In the genomic region with DNA sequence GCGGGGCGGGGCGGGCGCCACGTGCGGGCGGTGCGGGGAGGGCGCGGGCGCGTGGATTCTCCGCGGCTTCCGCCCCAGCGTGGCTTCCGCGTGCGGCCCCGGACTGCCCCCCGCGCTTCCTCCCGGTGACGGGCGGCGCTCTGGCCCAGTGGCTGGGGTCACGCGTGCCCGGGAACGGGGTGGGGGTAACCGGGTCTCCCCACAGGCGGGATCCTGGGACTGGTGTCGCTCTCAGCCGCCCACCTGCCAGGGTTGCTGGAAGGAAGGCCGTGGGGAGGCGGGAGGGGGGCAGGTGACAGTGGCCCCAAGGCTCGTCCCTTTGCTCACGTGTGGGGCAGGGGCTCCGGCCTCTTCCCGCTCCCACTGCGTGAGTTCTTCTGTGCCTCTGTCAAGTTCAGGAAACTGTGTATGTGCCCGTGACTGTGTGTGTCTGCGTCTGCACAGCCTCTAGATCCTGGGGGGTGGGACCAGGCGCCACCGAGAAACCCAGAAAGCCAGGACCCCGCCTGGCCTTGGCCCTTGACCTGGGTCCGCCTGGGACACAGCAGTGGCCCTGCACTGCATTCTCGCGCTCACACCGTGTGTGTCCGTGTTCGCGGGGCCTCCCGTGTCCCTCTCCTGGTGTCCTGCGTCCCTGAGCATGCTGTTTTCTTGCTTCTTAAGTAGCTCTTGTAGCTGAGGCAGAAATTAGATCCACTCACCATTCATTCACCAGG, we compare ENCODE assay signal across 8 cellular contexts. TPM values are rescaled to one million over a fixed set of nuclear protein-coding genes. Genes with fewer than 3 reads are reported as not detected.
DNase-seq lines count a peak whose midpoint lies in the region; ATAC-seq and TF ChIP-seq lines count a peak whose summit lies in the region.

No MANE protein-coding gene starts in this region.

- peak; percentile 24 to 27 for ATAC-seq in activated T-cell treated with anti-CD3 and anti-CD28 coated beads, Interleukin-2, amount 50 U/mL, for 4 hours
- no peak for ATAC-seq in HG03108 (IDR thresholded peaks at IDR 0.05; ENCODE audit: unreplicated experiment)

- H3K36me3 Mint-ChIP-seq in activated T-cell treated with anti-CD3 and anti-CD28 coated beads, Interleukin-2, amount 50 U/mL, for 4 hours (ENCODE audit: insufficient read depth), result peaks cover under 1% of the 10 kb centered on the region

- DNase-seq in NCI-H1417 (lab: John Stamatoyannopoulos, UW), result peak; percentile 15 to 54 (median 34)
- no peak for DNase-seq in NCI-H1417 treated with DMSO at 0.1 percent for 48 hours (lab: John Stamatoyannopoulos, UW)
- DNase-seq in activated T-cell treated with anti-CD3 and anti-CD28 coated beads, Interleukin-2, amount 50 U/mL, for 4 hours, result peak; percentile 38
- peak; percentile 44 for DNase-seq in fibroblast of pulmonary artery (ENCODE audit: low read depth)
- DNase-seq in osteoblast (ENCODE audit: insufficient read length, low spot score, missing footprints), result peak; percentile 92
- no peak for DNase-seq in HuH-7 (ENCODE audit: low spot score)

- H2AFZ ChIP-seq in KMS-11 (ENCODE audit: low read depth), result no peak overlapping the region; the same call in 1 of the 2 replicates
- no peak overlapping the region for H2AFZ ChIP-seq in osteoblast (ENCODE audit: low read length)

- TF ChIP-seq CTCF in KMS-11 (conservative IDR thresholded peaks at IDR 0.05; ENCODE audit: low read depth, low read length) (no peak), fibroblast of pulmonary artery (IDR thresholded peaks at IDR 0.05; ENCODE audit: low read length, missing control alignments) (no peak), osteoblast (IDR thresholded peaks at IDR 0.05; ENCODE audit: extremely low read depth, low read depth, low read length) (no peak)

- no peaks in the 10 kb centered on the region; the same call in 1 of the 2 replicates for H3K36me3 ChIP-seq in KMS-11 (ENCODE audit: insufficient read depth)
- H3K36me3 ChIP-seq in osteoblast (ENCODE audit: insufficient read depth, low read length), result no peaks in the 10 kb centered on the region

- peaks cover 5% of the 10 kb centered on the region for H3K27me3 Mint-ChIP-seq in activated T-cell treated with anti-CD3 and anti-CD28 coated beads, Interleukin-2, amount 50 U/mL, for 4 hours (ENCODE audit: low read depth)

- H3K27ac ChIP-seq in KMS-11, result no peak overlapping the region
- H3K27ac ChIP-seq in osteoblast (ENCODE audit: low read depth, low read length), result peak overlapping the region; percentile 95

- peak overlapping the region; percentile 90 for H3K4me3 Mint-ChIP-seq in activated T-cell treated with anti-CD3 and anti-CD28 coated beads, Interleukin-2, amount 50 U/mL, for 4 hours

- H3K9me3 Mint-ChIP-seq in activated T-cell treated with anti-CD3 and anti-CD28 coated beads, Interleukin-2, amount 50 U/mL, for 4 hours, result no peaks in the 10 kb centered on the region

- H3K79me2 ChIP-seq in KMS-11 (ENCODE audit: insufficient read depth, low read depth) (peaks cover 51% of the 10 kb centered on the region), osteoblast (ENCODE audit: insufficient read depth, low read length) (peaks cover 36% of the 10 kb centered on the region)

- H3K4me3 ChIP-seq in KMS-11 (IDR thresholded peaks at IDR 0.05; ENCODE audit: insufficient read depth, low read depth, low read length) (no peak overlapping the region), fibroblast of pulmonary artery (replicated peaks; ENCODE audit: low read depth, low read length) (peak overlapping the region; percentile 68), osteoblast (ENCODE audit: insufficient read depth, low read length) (peak overlapping the region; percentile 80)

- H3K4me1 ChIP-seq in KMS-11 (ENCODE audit: low read depth, poor library complexity, severe bottlenecking), result peaks cover 8% of the 10 kb centered on the region
- H3K4me1 ChIP-seq in osteoblast (ENCODE audit: insufficient read depth, low read length), result peaks cover 30% of the 10 kb centered on the region

- peaks cover 33% of the 10 kb centered on the region for H3K4me1 Mint-ChIP-seq in activated T-cell treated with anti-CD3 and anti-CD28 coated beads, Interleukin-2, amount 50 U/mL, for 4 hours (ENCODE audit: low read depth)

- H3K9ac ChIP-seq in KMS-11, result peak overlapping the region; percentile 86

- H3K9me3 ChIP-seq in osteoblast (ENCODE audit: low read depth, low read length), result no peaks in the 10 kb centered on the region

- H4K20me1 ChIP-seq in KMS-11 (ENCODE audit: insufficient read depth) (peaks cover 2% of the 10 kb centered on the region; the same call in 1 of the 2 replicates), osteoblast (ENCODE audit: insufficient read depth, low read length) (peaks cover 7% of the 10 kb centered on the region)

- peak overlapping the region; percentile 78 for H3K4me2 ChIP-seq in KMS-11
- peak overlapping the region; percentile 90 for H3K4me2 ChIP-seq in osteoblast (ENCODE audit: insufficient read depth, low read length)

- H3K27me3 ChIP-seq in KMS-11 (ENCODE audit: insufficient read depth, low read depth), result peaks cover 35% of the 10 kb centered on the region
- no peaks in the 10 kb centered on the region for H3K27me3 ChIP-seq in osteoblast (ENCODE audit: insufficient read depth, low read length)

RNA-seq across cellular contexts. Expression of gene MAFK, which starts 0.9 kb away (rescaled TPM):
- total RNA-seq in activated T-cell treated with anti-CD3 and anti-CD28 coated beads, Interleukin-2, amount 50 U/mL, for 4 hours, result 10 to 100 TPM; 77.6 to 79.5 (median 78.2) TPM
- total RNA-seq in osteoblast, result 19.7 and 21.7 TPM in 2 replicates

RNA-seq across cellular contexts. Expression of gene TMEM184A, which starts 24.6 kb away (rescaled TPM):
- under 1 TPM; 0.11 to 0.19 (median 0.15) TPM for total RNA-seq in activated T-cell treated with anti-CD3 and anti-CD28 coated beads, Interleukin-2, amount 50 U/mL, for 4 hours
- under 0.01 TPM in 2 replicates for total RNA-seq in osteoblast

RNA-seq across cellular contexts. Expression of gene INTS1, which starts 27.2 kb away (rescaled TPM):
- 100 to 1,000 TPM; 110 to 126 (median 119) TPM for total RNA-seq in activated T-cell treated with anti-CD3 and anti-CD28 coated beads, Interleukin-2, amount 50 U/mL, for 4 hours
- 53.0 and 66.2 TPM in 2 replicates for total RNA-seq in osteoblast

RNA-seq across cellular contexts. Expression of gene PSMG3, which starts 38.4 kb away (rescaled TPM):
- total RNA-seq in activated T-cell treated with anti-CD3 and anti-CD28 coated beads, Interleukin-2, amount 50 U/mL, for 4 hours, result 10 to 100 TPM; 75.8 to 82.5 (median 82.5) TPM
- total RNA-seq in osteoblast, result 32.1 and 38.7 TPM in 2 replicates

Comparison
In these comparisons a context has a peak if more than half of its experiments do, and no peak if none do; other contexts are left out.
1. DNase-seq: peak in NCI-H1417 (3 of 3), activated T-cell treated with anti-CD3 and anti-CD28 coated beads, Interleukin-2, amount 50 U/mL, for 4 hours (single experiment), fibroblast of pulmonary artery (single experiment) and osteoblast (single experiment); none in NCI-H1417 treated with DMSO at 0.1 percent for 48 hours (single experiment) and HuH-7 (single experiment).